Comparison of ENCODE assay signal across 2 cellular contexts in the genomic region with DNA sequence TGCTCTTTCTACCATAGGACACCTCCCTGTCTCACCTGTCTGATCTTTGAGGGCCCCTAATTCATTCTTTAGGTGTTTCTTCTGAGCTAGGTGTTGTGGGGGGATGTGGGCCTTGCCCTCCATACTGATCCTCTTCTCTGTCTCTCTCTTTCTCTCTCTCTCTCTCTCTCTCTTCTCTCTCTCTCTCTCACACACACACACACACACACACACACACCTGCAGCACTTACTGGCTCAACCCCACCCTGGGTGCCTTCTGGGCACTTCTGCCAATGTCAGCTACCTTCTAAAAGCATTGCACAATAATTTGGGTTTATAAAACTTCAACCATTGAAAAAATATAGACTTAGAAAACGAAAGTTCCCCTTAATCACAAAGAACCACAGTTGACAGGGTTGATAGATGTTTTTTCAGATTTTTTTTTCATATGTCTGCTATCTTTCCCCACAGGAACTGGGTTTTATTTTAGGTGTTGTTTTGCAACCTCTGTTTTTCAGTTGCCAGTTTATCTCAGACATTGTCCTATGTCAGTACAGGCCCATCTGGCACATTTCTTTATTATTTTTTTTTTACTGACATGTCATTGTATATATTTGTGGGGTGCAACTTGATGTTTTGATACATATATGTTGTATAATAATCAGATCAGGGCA.
TF ChIP-seq lines count a peak whose summit lies in the region.

No MANE protein-coding gene starts in this region.

TF ChIP-seq in IMR-90, 13 proteins besides CTCF, POLR2A, EP300 and RAD21:
- TF ChIP-seq CEBPB (IDR thresholded peaks at IDR 0.05; ENCODE audit: low read depth, low read length), result peak; percentile 70
- no peak for TF ChIP-seq SMC3 (IDR thresholded peaks at IDR 0.05; ENCODE audit: low read depth, low read length)
- TF ChIP-seq BHLHE40 (IDR thresholded peaks at IDR 0.05; ENCODE audit: low read depth, low read length), result no peak
- TF ChIP-seq, protein P1, sequence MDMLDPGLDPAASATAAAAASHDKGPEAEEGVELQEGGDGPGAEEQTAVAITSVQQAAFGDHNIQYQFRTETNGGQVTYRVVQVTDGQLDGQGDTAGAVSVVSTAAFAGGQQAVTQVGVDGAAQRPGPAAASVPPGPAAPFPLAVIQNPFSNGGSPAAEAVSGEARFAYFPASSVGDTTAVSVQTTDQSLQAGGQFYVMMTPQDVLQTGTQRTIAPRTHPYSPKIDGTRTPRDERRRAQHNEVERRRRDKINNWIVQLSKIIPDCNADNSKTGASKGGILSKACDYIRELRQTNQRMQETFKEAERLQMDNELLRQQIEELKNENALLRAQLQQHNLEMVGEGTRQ (IDR thresholded peaks at IDR 0.05; ENCODE audit: low read depth, low read length), result no peak; the same call in 1 of the 2 replicates
- no peak for TF ChIP-seq FOS (IDR thresholded peaks at IDR 0.05; ENCODE audit: low read depth, low read length)
TF ChIP-seq in IMR-90: peak in this region for 1.

TF ChIP-seq in GM12878, 131 proteins besides CTCF, POLR2A, EP300 and RAD21:
- TF ChIP-seq NBN (IDR thresholded peaks at IDR 0.05) (0 out of 2 replicates have a peak, but pooled peaks have one; percentile 32), NR2C1 (IDR thresholded peaks at IDR 0.05) (no peak), ZNF217 (IDR thresholded peaks at IDR 0.05) (no peak), IKZF2 (IDR thresholded peaks at IDR 0.05) (no peak), SPI1 (IDR thresholded peaks at IDR 0.05; ENCODE audit: borderline replicate concordance, insufficient read depth, low read depth, low read length) (no peak), RUNX3 (IDR thresholded peaks at IDR 0.05; ENCODE audit: low read length) (peak; percentile 10; the same call in 1 of the 2 replicates), IRF4 (IDR thresholded peaks at IDR 0.05; ENCODE audit: low read depth, low read length) (no peak), NR2F1 (conservative IDR thresholded peaks at IDR 0.05) (0 out of 2 replicates have a peak, but pooled peaks have one; percentile 9)
- TF ChIP-seq, protein P2, sequence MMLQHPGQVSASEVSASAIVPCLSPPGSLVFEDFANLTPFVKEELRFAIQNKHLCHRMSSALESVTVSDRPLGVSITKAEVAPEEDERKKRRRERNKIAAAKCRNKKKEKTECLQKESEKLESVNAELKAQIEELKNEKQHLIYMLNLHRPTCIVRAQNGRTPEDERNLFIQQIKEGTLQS (IDR thresholded peaks at IDR 0.05; ENCODE audit: borderline replicate concordance, extremely low read depth, low read depth, low read length), result 0 out of 2 replicates have a peak, but pooled peaks have one; percentile 1
- TF ChIP-seq, protein P1 (IDR thresholded peaks at IDR 0.05; ENCODE audit: borderline replicate concordance, low read depth, low read length), result no peak
- TF ChIP-seq, protein P3, sequence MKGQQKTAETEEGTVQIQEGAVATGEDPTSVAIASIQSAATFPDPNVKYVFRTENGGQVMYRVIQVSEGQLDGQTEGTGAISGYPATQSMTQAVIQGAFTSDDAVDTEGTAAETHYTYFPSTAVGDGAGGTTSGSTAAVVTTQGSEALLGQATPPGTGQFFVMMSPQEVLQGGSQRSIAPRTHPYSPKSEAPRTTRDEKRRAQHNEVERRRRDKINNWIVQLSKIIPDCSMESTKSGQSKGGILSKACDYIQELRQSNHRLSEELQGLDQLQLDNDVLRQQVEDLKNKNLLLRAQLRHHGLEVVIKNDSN (IDR thresholded peaks at IDR 0.05; ENCODE audit: borderline replicate concordance, extremely low read length, insufficient read depth, low read depth, low read length), result peak; percentile 13
- TF ChIP-seq, protein P4, sequence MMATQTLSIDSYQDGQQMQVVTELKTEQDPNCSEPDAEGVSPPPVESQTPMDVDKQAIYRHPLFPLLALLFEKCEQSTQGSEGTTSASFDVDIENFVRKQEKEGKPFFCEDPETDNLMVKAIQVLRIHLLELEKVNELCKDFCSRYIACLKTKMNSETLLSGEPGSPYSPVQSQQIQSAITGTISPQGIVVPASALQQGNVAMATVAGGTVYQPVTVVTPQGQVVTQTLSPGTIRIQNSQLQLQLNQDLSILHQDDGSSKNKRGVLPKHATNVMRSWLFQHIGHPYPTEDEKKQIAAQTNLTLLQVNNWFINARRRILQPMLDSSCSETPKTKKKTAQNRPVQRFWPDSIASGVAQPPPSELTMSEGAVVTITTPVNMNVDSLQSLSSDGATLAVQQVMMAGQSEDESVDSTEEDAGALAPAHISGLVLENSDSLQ (IDR thresholded peaks at IDR 0.05), result peak; percentile 43; the same call in 1 of the 2 replicates
